Comparison of ENCODE assay signal across 1 cellular context in the genomic region with DNA sequence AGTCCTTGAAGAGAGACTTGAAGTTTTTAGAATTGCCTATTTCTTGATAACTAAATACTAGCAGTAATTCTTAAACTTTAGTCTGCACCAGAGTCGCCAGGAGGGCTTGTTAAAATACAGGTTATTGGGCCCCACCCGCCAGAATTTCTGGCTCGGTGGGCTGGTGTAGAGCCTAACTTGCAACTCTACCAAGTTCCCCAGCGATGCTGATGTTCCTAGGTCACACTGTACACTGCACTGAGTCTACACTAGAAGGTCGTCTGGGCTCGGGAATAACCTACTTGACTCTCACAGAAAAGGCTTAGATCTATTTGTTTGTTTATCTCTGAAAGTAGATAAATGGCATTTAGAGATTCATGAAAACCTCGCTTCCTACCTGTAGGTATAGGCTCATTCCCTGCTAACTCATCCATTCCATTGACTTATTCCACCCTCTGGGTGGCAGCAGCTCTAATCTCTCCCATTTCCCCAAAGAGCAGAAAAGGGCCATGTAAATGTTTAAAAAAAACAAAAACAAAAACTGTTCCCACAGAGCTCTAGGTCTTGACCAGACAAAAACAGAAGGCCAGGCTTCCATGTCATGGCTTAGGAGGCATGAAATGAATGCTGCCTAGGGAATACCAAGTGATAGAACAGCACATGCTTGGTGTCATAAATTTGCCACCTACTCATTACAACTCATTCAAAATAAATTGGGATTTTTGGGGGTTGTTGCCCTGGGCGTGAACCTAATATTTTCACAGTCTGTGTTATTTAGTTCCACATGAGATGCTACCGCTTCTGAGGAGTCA.
TF ChIP-seq lines count a peak whose summit lies in the region.

No MANE protein-coding gene starts in this region.

TF ChIP-seq in SK-N-SH, 30 proteins besides CTCF, POLR2A, EP300 and RAD21:
- TF ChIP-seq ELF1 (IDR thresholded peaks at IDR 0.05) = no peak
- TF ChIP-seq, protein P1, sequence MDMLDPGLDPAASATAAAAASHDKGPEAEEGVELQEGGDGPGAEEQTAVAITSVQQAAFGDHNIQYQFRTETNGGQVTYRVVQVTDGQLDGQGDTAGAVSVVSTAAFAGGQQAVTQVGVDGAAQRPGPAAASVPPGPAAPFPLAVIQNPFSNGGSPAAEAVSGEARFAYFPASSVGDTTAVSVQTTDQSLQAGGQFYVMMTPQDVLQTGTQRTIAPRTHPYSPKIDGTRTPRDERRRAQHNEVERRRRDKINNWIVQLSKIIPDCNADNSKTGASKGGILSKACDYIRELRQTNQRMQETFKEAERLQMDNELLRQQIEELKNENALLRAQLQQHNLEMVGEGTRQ (IDR thresholded peaks at IDR 0.05; ENCODE audit: borderline replicate concordance, low read depth, low read length) = no peak
- TF ChIP-seq RXRA (IDR thresholded peaks at IDR 0.05; ENCODE audit: borderline replicate concordance, low read depth) = no peak
